In the genomic region with DNA sequence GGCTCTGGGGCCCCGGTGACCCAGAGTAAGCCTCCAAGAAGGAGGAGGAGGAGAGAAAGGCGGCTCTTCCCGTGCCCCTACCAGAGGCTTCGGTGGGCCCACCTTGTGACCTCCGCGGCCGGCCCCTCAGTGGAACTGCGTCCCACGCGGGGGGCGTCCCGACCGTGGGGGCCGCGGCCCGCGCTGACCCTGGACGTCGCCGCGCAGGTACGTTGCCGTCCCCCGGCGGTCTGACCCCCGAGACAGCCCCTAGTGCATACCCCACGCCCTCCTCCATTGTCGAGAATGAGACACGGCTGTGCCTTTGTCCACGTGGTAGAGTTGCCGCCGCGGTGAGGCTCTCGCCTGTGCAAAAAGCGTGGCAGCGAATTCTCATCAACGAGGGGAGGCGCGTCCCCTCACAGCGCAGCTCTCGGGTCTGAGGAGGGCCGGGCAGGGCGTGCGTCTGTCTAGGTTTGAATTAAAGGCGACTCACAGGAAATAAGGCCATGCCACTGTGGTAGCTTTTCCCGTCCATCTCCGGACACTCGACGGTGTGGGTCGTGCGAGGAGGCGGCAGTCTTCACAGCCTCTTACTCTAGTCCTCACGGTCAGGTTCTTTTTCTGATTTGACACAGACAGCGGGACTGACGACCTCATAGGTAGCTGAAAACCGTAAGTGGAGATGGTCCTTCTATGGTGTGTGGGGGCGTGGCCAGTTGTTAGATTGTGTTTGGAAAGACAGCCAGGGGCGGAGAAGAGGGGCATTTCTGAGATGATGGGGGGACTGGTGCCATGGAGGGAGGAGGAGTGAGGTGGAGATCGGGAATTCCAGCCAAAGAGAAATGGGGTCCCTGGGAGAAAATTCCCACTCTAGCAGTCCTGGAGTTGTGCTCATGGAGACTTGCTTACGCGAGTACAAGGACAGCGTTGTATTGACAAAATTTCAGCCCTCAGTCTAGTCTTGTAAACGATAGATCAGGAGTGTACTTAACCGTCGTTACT, we compare ENCODE assay signal across 8 cellular contexts. TPM values are rescaled to one million over a fixed set of nuclear protein-coding genes. Genes with fewer than 3 reads are reported as not detected.
DNase-seq lines count a peak whose midpoint lies in the region; ATAC-seq and TF ChIP-seq lines count a peak whose summit lies in the region.

No MANE protein-coding gene starts in this region.

- H3K36me3 Mint-ChIP-seq in activated CD8-positive, alpha-beta T cell treated with anti-CD3 and anti-CD28 coated beads for 36 hours (ENCODE audit: low read depth), result peaks cover 21% of the 10 kb centered on the region
- peaks cover 44% of the 10 kb centered on the region for H3K36me3 Mint-ChIP-seq in effector memory CD8-positive, alpha-beta T cell (ENCODE audit: insufficient read depth)

- no peaks in the 10 kb centered on the region for H3K27me3 Mint-ChIP-seq in activated CD8-positive, alpha-beta T cell treated with anti-CD3 and anti-CD28 coated beads for 36 hours
- H3K27me3 Mint-ChIP-seq in effector memory CD8-positive, alpha-beta T cell, result no peaks in the 10 kb centered on the region

- TF ChIP-seq CTCF in activated CD8-positive, alpha-beta T cell treated with anti-CD3 and anti-CD28 coated beads for 36 hours (IDR thresholded peaks at IDR 0.05), result no peak

- H3K9me3 Mint-ChIP-seq in activated CD8-positive, alpha-beta T cell treated with anti-CD3 and anti-CD28 coated beads for 36 hours, result no peaks in the 10 kb centered on the region
- H3K9me3 Mint-ChIP-seq in effector memory CD8-positive, alpha-beta T cell, result no peaks in the 10 kb centered on the region

- peaks cover 39% of the 10 kb centered on the region for H3K4me1 Mint-ChIP-seq in activated CD8-positive, alpha-beta T cell treated with anti-CD3 and anti-CD28 coated beads for 36 hours (ENCODE audit: low read depth)
- peaks cover 14 to 18% of the 10 kb centered on the region in 2 donors for H3K4me1 Mint-ChIP-seq in effector memory CD8-positive, alpha-beta T cell (ENCODE audit: low read depth in 2 of 2)

- intact Hi-C loops in Right ventricle myocardium inferior (cut with DNase I), result loop anchor here (1.0 kb wide), 1 partner anchor 95 kb away; no protein-coding TSS in a partner anchor
- intact Hi-C loops in cardiac septum (cut with DNase I), result loop anchor here (1.0 to 10.0 kb wide), 2 partner anchors 7 to 1704 kb away; partner anchors contain the start of gene ACSS1
- intact Hi-C loops in activated CD8-positive, alpha-beta T cell treated with anti-CD3 and anti-CD28 coated beads for 36 hours (cut with micrococcal nuclease), result no loop called here

- ATAC-seq in Right ventricle myocardium inferior, result peak; percentile 15
- ATAC-seq in HG02973 (IDR thresholded peaks at IDR 0.05; ENCODE audit: unreplicated experiment), result peak; percentile 27
- peak; percentile 21 for ATAC-seq in activated CD8-positive, alpha-beta T cell treated with anti-CD3 and anti-CD28 coated beads for 36 hours
- ATAC-seq in effector memory CD8-positive, alpha-beta T cell (replicated peaks), result peak; percentile 30

- peak overlapping the region; percentile 99 for H3K27ac Mint-ChIP-seq in activated CD8-positive, alpha-beta T cell treated with anti-CD3 and anti-CD28 coated beads for 36 hours
- H3K27ac Mint-ChIP-seq in effector memory CD8-positive, alpha-beta T cell, result peak overlapping the region; percentile 100

- POLR2A ChIA-PET in activated CD8-positive, alpha-beta T cell treated with anti-CD3 and anti-CD28 coated beads for 36 hours (lab: Charles Lee), result interaction anchor here (0.8 to 5.0 kb wide), 11 partner anchors 9 to 201 kb away, joined by 3 to 43 read pairs (median 4); partner anchors contain the start of genes GZF1 and NAPB

- CTCF ChIA-PET in activated CD8-positive, alpha-beta T cell treated with anti-CD3 and anti-CD28 coated beads for 36 hours (lab: Charles Lee), result interaction anchor here (1.8 to 4.7 kb wide), 3 partner anchors 8 to 69 kb away, joined by 7 to 41 read pairs (median 7); partner anchors contain the start of gene NAPB

- peak; percentile 81 for DNase-seq in Right ventricle myocardium inferior (ENCODE audit: missing footprints)
- no peak for DNase-seq in cardiac septum (ENCODE audit: low spot score)
- peak; percentile 51 for DNase-seq in NCI-H345 (lab: John Stamatoyannopoulos, UW)
- peak; percentile 84 for DNase-seq in activated CD8-positive, alpha-beta T cell treated with anti-CD3 and anti-CD28 coated beads for 36 hours
- DNase-seq in effector memory CD8-positive, alpha-beta T cell, result peak; percentile 58 to 68 (median 60)
- DNase-seq in mucosa of gallbladder (ENCODE audit: low spot score), result peak; percentile 37
- peak; percentile 41 to 49 for DNase-seq in stimulated activated CD8-positive, alpha-beta memory T cell treated with anti-CD3 and anti-CD28 coated beads, Interleukin-7, amount 100 ng/mL, for 4 hours (ENCODE audit: low read depth in 2 of 2)

- peak overlapping the region; percentile 94 for H3K4me3 Mint-ChIP-seq in activated CD8-positive, alpha-beta T cell treated with anti-CD3 and anti-CD28 coated beads for 36 hours
- H3K4me3 Mint-ChIP-seq in effector memory CD8-positive, alpha-beta T cell, result peak overlapping the region; percentile 94 to 95

RNA-seq across cellular contexts. Expression of gene NXT1, which starts 0.6 kb away (rescaled TPM):
- total RNA-seq in Right ventricle myocardium inferior (6.5 TPM), cardiac septum (10.6 TPM), mucosa of gallbladder (10.5 TPM)
- total RNA-seq in activated CD8-positive, alpha-beta T cell treated with anti-CD3 and anti-CD28 coated beads for 36 hours, result 10 to 100 TPM; 35.8 to 37.8 TPM

RNA-seq across cellular contexts. Expression of gene GZF1, which starts 10.8 kb away (rescaled TPM):
- total RNA-seq in Right ventricle myocardium inferior, result 20.6 TPM
- 25.7 TPM for total RNA-seq in cardiac septum
- 10 to 100 TPM; 11.8 to 13.7 TPM for total RNA-seq in activated CD8-positive, alpha-beta T cell treated with anti-CD3 and anti-CD28 coated beads for 36 hours
- total RNA-seq in mucosa of gallbladder, result 13.0 TPM
